8 cellular contexts compared by ENCODE assay signal in genomic region chr19:45001087-45001739, GRCh38.
DNase-seq lines count a peak whose midpoint lies in the region; ATAC-seq and TF ChIP-seq lines count a peak whose summit lies in the region.

Gene RELB (plus strand): TSS chr19:45001464. CDS start chr19:45001580, 116 bp downstream.

- in situ Hi-C loops in T47D (cut with HindIII; ENCODE audit: low pct_unique_long_range_greater_than_20kb, low sequenced_read_pairs), result no loop called here

- H3K4me3 ChIP-seq in WERI-Rb-1 (ENCODE audit: low read depth, low read length), result peak within 1 kb of the TSS; percentile 52
- H3K4me3 ChIP-seq in skin epidermis, result peak within 1 kb of the TSS; percentile 77 to 95 (median 88)

- no peak for TF ChIP-seq CTCF in WERI-Rb-1 (IDR thresholded peaks at IDR 0.05; ENCODE audit: low read depth, low read length)

- H3K9me3 ChIP-seq in WERI-Rb-1 (ENCODE audit: severe bottlenecking), result no peaks in the 10 kb centered on the region

- H3K36me3 ChIP-seq in WERI-Rb-1, result no peaks in the 10 kb centered on the region

- H3K27me3 ChIP-seq in WERI-Rb-1 (ENCODE audit: insufficient read depth, low read depth, severe bottlenecking), result no peaks in the 10 kb centered on the region

- ATAC-seq in HG03039 (IDR thresholded peaks at IDR 0.05; ENCODE audit: unreplicated experiment), result peak; percentile 46

- DNase-seq in SKM-1 (lab: John Stamatoyannopoulos, UW; ENCODE audit: unreplicated experiment) (peak; percentile 20), SKM-1 treated with dmso at 0.1 percent for 144 hours (lab: John Stamatoyannopoulos, UW; ENCODE audit: unreplicated experiment) (no peak), NCI-H2107 (lab: John Stamatoyannopoulos, UW) (peak; percentile 38), WERI-Rb-1 (peak; percentile 93), T47D (ENCODE audit: low read depth in 1 of 2, low spot score in 1 of 2) (peak; percentile 91 to 94), iPS-NIHi11 (ENCODE audit: low spot score) (peak; percentile 99)

- H3K27ac ChIP-seq in WERI-Rb-1 (peak within 1 kb of the TSS; percentile 77), skin epidermis (peak within 1 kb of the TSS; percentile 94 to 100 (median 99))
